In the genomic region with DNA sequence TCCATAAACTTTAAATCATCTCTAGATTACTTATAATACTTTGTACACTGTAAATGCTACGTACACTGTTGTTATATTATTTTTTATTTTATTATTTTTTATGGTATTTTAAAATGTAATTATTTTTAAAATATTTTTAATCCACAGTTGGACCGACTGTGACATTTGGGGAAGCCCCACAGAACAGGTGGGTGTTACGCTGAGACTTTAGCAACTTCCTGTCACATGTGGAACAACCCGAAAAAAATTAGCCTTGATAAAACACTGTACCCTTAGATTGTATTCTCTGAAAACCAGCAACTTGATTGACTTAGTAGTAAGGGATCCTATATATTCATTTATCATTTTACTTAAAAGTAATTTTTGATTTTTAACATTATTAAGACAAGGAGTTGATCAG, we compare ENCODE assay signal across 19 cellular contexts.
"Had no signal": no experiment of that assay in that cellular context is flagged by ENCODE, and none has a peak within 500 bp of the region (broad histone marks: within the 10 kb centered on the region; RNA-seq: fewer than 3 reads in every experiment).

No MANE protein-coding gene starts in this region.

- H3K27ac ChIP-seq: coronary artery, dorsolateral prefrontal cortex, esophagus muscularis mucosa, foreskin keratinocyte, gastroesophageal sphincter, heart left ventricle, left lung, lower lobe of right lung had no signal

- H3K27ac Mint-ChIP-seq: mesothelial cell of epicardium; naive B cell; naive thymus-derived CD8-positive, alpha-beta T cell had no signal

- H3K4me1 Mint-ChIP-seq: naive B cell had no signal

- H3K36me3 Mint-ChIP-seq: naive B cell; naive thymus-derived CD8-positive, alpha-beta T cell had no signal

- H3K36me3 ChIP-seq: esophagus muscularis mucosa, gastroesophageal sphincter, heart left ventricle, left lung, lower lobe of right lung had no signal

- ATAC-seq: foreskin keratinocyte; gastroesophageal sphincter; heart left ventricle; left cardiac atrium; left lung; left ventricle myocardium superior; lower lobe of right lung; mucosa of descending colon; naive thymus-derived CD8-positive, alpha-beta T cell had no signal

- H3K9me3 ChIP-seq: esophagus muscularis mucosa, gastroesophageal sphincter, heart left ventricle, left lung, lower lobe of right lung, mucosa of descending colon had no signal

- DNase-seq: dermis blood vessel endothelial cell; dorsolateral prefrontal cortex; effector CD4-positive, alpha-beta T cell; effector memory CD4-positive, alpha-beta T cell; foreskin keratinocyte; heart left ventricle; hippocampal formation; left cardiac atrium; left lung; left ventricle myocardium superior; lower lobe of right lung; mesenchymal stem cell; mucosa of descending colon; naive B cell; naive thymus-derived CD8-positive, alpha-beta T cell had no signal

- H3K27me3 ChIP-seq: dorsolateral prefrontal cortex, esophagus muscularis mucosa, foreskin keratinocyte, gastroesophageal sphincter, heart left ventricle, left lung had no signal

- H3K4me3 ChIP-seq: coronary artery, dorsolateral prefrontal cortex, esophagus muscularis mucosa, gastroesophageal sphincter, heart left ventricle, left lung, lower lobe of right lung, mucosa of descending colon had no signal

- H3K4me1 ChIP-seq: esophagus muscularis mucosa, foreskin keratinocyte, gastroesophageal sphincter, heart left ventricle, left lung, lower lobe of right lung had no signal

- H3K27me3 Mint-ChIP-seq: naive B cell; naive thymus-derived CD8-positive, alpha-beta T cell had no signal

- H3K4me3 Mint-ChIP-seq: mesothelial cell of epicardium; naive B cell; naive thymus-derived CD8-positive, alpha-beta T cell had no signal
